ENCODE assay signal across 17 cellular contexts in the genomic region with DNA sequence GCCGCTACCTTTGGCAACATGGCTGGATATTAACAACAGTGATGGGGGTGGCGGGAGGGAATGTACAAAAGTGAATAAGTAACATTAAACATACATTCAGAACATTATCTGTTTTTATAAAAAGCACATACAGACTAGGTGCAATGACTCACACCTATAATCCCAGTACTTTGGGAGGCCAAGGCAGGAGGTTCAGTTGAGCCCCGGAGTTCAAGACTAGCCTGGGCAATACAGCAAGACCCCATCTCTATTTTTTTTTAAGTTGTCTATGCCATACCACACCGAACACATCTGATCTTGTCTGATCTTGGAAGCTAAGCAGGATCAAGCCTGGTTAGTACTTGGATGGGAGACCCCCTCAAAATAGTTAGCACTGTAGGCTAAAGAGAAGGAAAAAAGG. TPM values are rescaled to one million over a fixed set of nuclear protein-coding genes. Genes with fewer than 3 reads are reported as not detected.
A peak's percentile ranks its signal among the peaks of the same experiment; 100 is the strongest.
DNase-seq lines count a peak whose midpoint lies in the region; ATAC-seq, FAIRE-seq and TF ChIP-seq lines count a peak whose summit lies in the region.
"Had no signal": no experiment of that assay in that cellular context is flagged by ENCODE, and none has a peak within 500 bp of the region (broad histone marks: within the 10 kb centered on the region; RNA-seq: fewer than 3 reads in every experiment).

No MANE protein-coding gene starts in this region.

- TF ChIP-seq CTCF in OCI-LY3 (IDR thresholded peaks at IDR 0.05; ENCODE audit: low read depth, low read length), result no peak
- no peak for TF ChIP-seq CTCF in K562 (IDR thresholded peaks at IDR 0.05 in 2 of 3, conservative IDR thresholded peaks at IDR 0.05 in 1 of 3; ENCODE audit: insufficient read depth in 2 of 3, low read depth in 1 of 3, low read length in 3 of 3)
- no peak for TF ChIP-seq CTCF in neutrophil (IDR thresholded peaks at IDR 0.05)

- in situ Hi-C loops in K562 (cut with MboI), result no loop called here

- TF ChIP-seq POLR2A in K562 (conservative IDR thresholded peaks at IDR 0.05), result no peak

- H3K79me2 ChIP-seq in OCI-LY3 (ENCODE audit: low read length) (peaks cover 38% of the 10 kb centered on the region), K562 (ENCODE audit: control insufficient read depth, insufficient read depth, low read length) (no peaks in the 10 kb centered on the region)

- H3K4me3 ChIP-seq in BLaER1 treated with 17β-estradiol and CSF1 and Interleukin-3, amounts not matched to agents 10 nM and 100 nM, result no peak overlapping the region
- no peak overlapping the region for H3K4me3 ChIP-seq in OCI-LY3 (ENCODE audit: low read length)
- H3K4me3 ChIP-seq in K562, result no peak overlapping the region
- H3K4me3 ChIP-seq in neutrophil (ENCODE audit: low read depth in 1 of 2, low read length in 1 of 2), result peak overlapping the region; percentile 99

- H3K4me2 ChIP-seq in BLaER1 treated with 17β-estradiol and CSF1 and Interleukin-3, amounts not matched to agents 10 nM and 100 nM, result peak overlapping the region in 8 of 11 experiments; percentile 51 to 99 (median 89); a peak in 16 of 22 replicates
- H3K4me2 ChIP-seq in OCI-LY3 (ENCODE audit: low read length) (peak overlapping the region; percentile 95; the same call in 1 of the 2 replicates), K562 (ENCODE audit: insufficient read depth, low read length) (no peak overlapping the region)
- H3K4me2 ChIP-seq: KMS-11 had no signal

- POLR2A ChIA-PET in K562 (lab: Yijun Ruan, JAX), result no interaction called here
- POLR2A ChIA-PET in activated CD4-positive, alpha-beta memory T cell treated with anti-CD3 and anti-CD28 coated beads, Interleukin-2, amount 10 ng/mL, durations not matched to agents 7 days and 5 days (lab: Charles Lee), result no interaction called here

- H3K9me3 Mint-ChIP-seq in activated CD4-positive, alpha-beta memory T cell treated with anti-CD3 and anti-CD28 coated beads, Interleukin-2, amount 10 ng/mL, durations not matched to agents 7 days and 5 days, result no peaks in the 10 kb centered on the region
- H3K9me3 Mint-ChIP-seq: CD4-positive, alpha-beta T cell; IgD-negative memory B cell had no signal

- H2AFZ ChIP-seq in OCI-LY3 (ENCODE audit: low read depth, low read length) (no peak overlapping the region), K562 (ENCODE audit: low read depth, low read length) (no peak overlapping the region)

- no peak for FAIRE-seq in K562 (lab: Jason Lieb, UNC)
- FAIRE-seq: G401.6 had no signal

- H4K20me1 ChIP-seq in BLaER1 treated with 17β-estradiol and CSF1 and Interleukin-3, amounts not matched to agents 10 nM and 100 nM, result peaks cover 0 to 17% (median 0%) of the 10 kb centered on the region in 11 experiments; a peak in 6 of 22 replicates
- peaks cover 14% of the 10 kb centered on the region for H4K20me1 ChIP-seq in OCI-LY3 (ENCODE audit: insufficient read depth, low read length)
- H4K20me1 ChIP-seq in K562 (replicated peaks; ENCODE audit: control insufficient read depth, insufficient read depth, low read length), result no peaks in the 10 kb centered on the region

- no peaks in the 10 kb centered on the region for H3K9me1 ChIP-seq in K562 (ENCODE audit: control insufficient read depth, insufficient read depth, low read length)

- BruUV-seq in K562 (replicated peaks; lab: Mats Ljungman, UMichigan), result no TSS peak

- WGBS in K562 (ENCODE audit: insufficient coverage, low coverage, missing lambda C conversion rate), result 11% methylated on average over 4 of the region's 4 CpGs

- peaks cover 27 to 62% (median 43%) of the 10 kb centered on the region in 10 experiments for H3K4me1 ChIP-seq in BLaER1 treated with 17β-estradiol and CSF1 and Interleukin-3, amounts not matched to agents 10 nM and 100 nM
- H3K4me1 ChIP-seq in OCI-LY3 (ENCODE audit: low read length), result peaks cover 30% of the 10 kb centered on the region
- peaks cover 0 to 15% of the 10 kb centered on the region in 2 experiments; a peak in 2 of 5 replicates for H3K4me1 ChIP-seq in K562 (replicated peaks in 1 of 2; ENCODE audit: control insufficient read depth in 2 of 2, insufficient read depth in 2 of 2, low read length in 2 of 2)
- peaks cover 51% of the 10 kb centered on the region in 2 experiments for H3K4me1 ChIP-seq in neutrophil (ENCODE audit: control insufficient read depth in 1 of 2, insufficient read depth in 1 of 2, low read depth in 1 of 2, low read length in 1 of 2)

- H3K36me3 Mint-ChIP-seq in activated CD4-positive, alpha-beta memory T cell treated with anti-CD3 and anti-CD28 coated beads, Interleukin-2, amount 10 ng/mL, durations not matched to agents 7 days and 5 days (ENCODE audit: low read depth), result no peaks in the 10 kb centered on the region

- H3K36me3 ChIP-seq in BLaER1 treated with 17β-estradiol and CSF1 and Interleukin-3, amounts not matched to agents 10 nM and 100 nM, result peaks cover 0 to 24% (median 17%) of the 10 kb centered on the region in 11 experiments; a peak in 15 of 22 replicates
- H3K36me3 ChIP-seq in OCI-LY3 (replicated peaks; ENCODE audit: low read depth, low read length) (peaks cover 21% of the 10 kb centered on the region), K562 (ENCODE audit: control insufficient read depth, insufficient read depth, low read length) (no peaks in the 10 kb centered on the region), neutrophil (peaks cover 17% of the 10 kb centered on the region)

- no peak overlapping the region for H3K27ac Mint-ChIP-seq in activated CD4-positive, alpha-beta memory T cell treated with anti-CD3 and anti-CD28 coated beads, Interleukin-2, amount 10 ng/mL, durations not matched to agents 7 days and 5 days
- H3K27ac Mint-ChIP-seq: CD4-positive, alpha-beta T cell had no signal

- peak overlapping the region in 4 of 11 experiments; percentile 100; a peak in 4 of 22 replicates for H3K9ac ChIP-seq in BLaER1 treated with 17β-estradiol and CSF1 and Interleukin-3, amounts not matched to agents 10 nM and 100 nM
- H3K9ac ChIP-seq in OCI-LY3 (ENCODE audit: low read length) (no peak overlapping the region; the same call in 1 of the 2 replicates), K562 (ENCODE audit: insufficient read depth in 1 of 2, low read depth in 2 of 2, low read length in 2 of 2) (no peak overlapping the region)
- H3K9ac ChIP-seq: KMS-11 had no signal

- intact Hi-C loops in K562 (cut with micrococcal nuclease), result no loop called here

- no peak for ATAC-seq in K562

- peaks cover 0 to 24% (median 0%) of the 10 kb centered on the region in 11 experiments; a peak in 9 of 22 replicates for H3K27me3 ChIP-seq in BLaER1 treated with 17β-estradiol and CSF1 and Interleukin-3, amounts not matched to agents 10 nM and 100 nM
- H3K27me3 ChIP-seq in OCI-LY3 (ENCODE audit: low read depth, low read length), result no peaks in the 10 kb centered on the region
- peaks cover 44 to 52% of the 10 kb centered on the region in 2 experiments for H3K27me3 ChIP-seq in K562 (ENCODE audit: control insufficient read depth in 2 of 2, insufficient read depth in 2 of 2, low read length in 2 of 2)
- H3K27me3 ChIP-seq in neutrophil, result no peaks in the 10 kb centered on the region

- peak overlapping the region in 7 of 11 experiments; percentile 97 to 100 (median 100); a peak in 11 of 22 replicates for H3K27ac ChIP-seq in BLaER1 treated with 17β-estradiol and CSF1 and Interleukin-3, amounts not matched to agents 10 nM and 100 nM
- H3K27ac ChIP-seq in OCI-LY3 (ENCODE audit: low read length) (peak overlapping the region; percentile 91), K562 (ENCODE audit: extremely low read depth, low read depth, low read length) (no peak overlapping the region), neutrophil (peak overlapping the region; percentile 100)
- H3K27ac ChIP-seq: KMS-11 had no signal

- TF ChIP-seq RAD21 in K562 (CRISPR knock-in tag; conservative IDR thresholded peaks at IDR 0.05 in 1 of 2, IDR thresholded peaks at IDR 0.05 in 1 of 2), result no peak

- no peak overlapping the region for H3K4me3 Mint-ChIP-seq in activated CD4-positive, alpha-beta memory T cell treated with anti-CD3 and anti-CD28 coated beads, Interleukin-2, amount 10 ng/mL, durations not matched to agents 7 days and 5 days
- H3K4me3 Mint-ChIP-seq: CD4-positive, alpha-beta T cell had no signal

- TF ChIP-seq EP300 in K562 (IDR thresholded peaks at IDR 0.05; ENCODE audit: low read length), result no peak

- CTCF ChIA-PET in K562 (lab: Yijun Ruan, JAX; ENCODE audit: low intra/inter-chr PET ratio), result no interaction called here
- CTCF ChIA-PET in activated CD4-positive, alpha-beta memory T cell treated with anti-CD3 and anti-CD28 coated beads, Interleukin-2, amount 10 ng/mL, durations not matched to agents 7 days and 5 days (lab: Charles Lee), result no interaction called here

- no peak for DNase-seq in K562 (ENCODE audit: extremely low read depth in 1 of 4, low spot score in 3 of 4)
- DNase-seq in NCI-H345 treated with DMSO at 0.1 percent for 48 hours (lab: John Stamatoyannopoulos, UW; ENCODE audit: unreplicated experiment), result no peak
- no peak for DNase-seq in activated CD4-positive, alpha-beta memory T cell treated with anti-CD3 and anti-CD28 coated beads, Interleukin-2, amount 10 ng/mL, durations not matched to agents 7 days and 5 days
- no peak for DNase-seq in NK-92 treated with Interleukin-12 subunit alpha and Interleukin-12 subunit beta, amount 100 ng/mL, for 24 hours (lab: John Stamatoyannopoulos, UW)
- DNase-seq: ACHN; CD4-positive, alpha-beta T cell; DMS153; DMS79 treated with DMSO at 0.1 percent for 48 hours; EL had no signal

- peaks cover 19% of the 10 kb centered on the region for H3K4me1 Mint-ChIP-seq in activated CD4-positive, alpha-beta memory T cell treated with anti-CD3 and anti-CD28 coated beads, Interleukin-2, amount 10 ng/mL, durations not matched to agents 7 days and 5 days

- H3K27me3 Mint-ChIP-seq in activated CD4-positive, alpha-beta memory T cell treated with anti-CD3 and anti-CD28 coated beads, Interleukin-2, amount 10 ng/mL, durations not matched to agents 7 days and 5 days, result peaks cover 68% of the 10 kb centered on the region

- H3K9me3 ChIP-seq in BLaER1 treated with 17β-estradiol and CSF1 and Interleukin-3, amounts not matched to agents 10 nM and 100 nM (replicated peaks in 1 of 11), result peaks cover 0 to 7% (median 0%) of the 10 kb centered on the region in 11 experiments; a peak in 6 of 22 replicates
- H3K9me3 ChIP-seq in OCI-LY3 (ENCODE audit: insufficient read depth, low read length), result no peaks in the 10 kb centered on the region
- H3K9me3 ChIP-seq in K562 (replicated peaks; ENCODE audit: control insufficient read depth, insufficient read depth, low read depth, low read length), result no peaks in the 10 kb centered on the region
- H3K9me3 ChIP-seq in neutrophil, result no peaks in the 10 kb centered on the region

RNA-seq across cellular contexts. Expression of gene HCK, which starts 1.7 kb away (rescaled TPM):
- total RNA-seq in K562 (2011; cell fraction: chromatin; rRNA removed; ENCODE audit: low replicate concordance), result not detected in 2 replicates
- not detected in 2 replicates for total RNA-seq in K562 (2011; cell fraction: nucleolus; rRNA removed)
- not detected in 2 replicates for total RNA-seq in K562 (2011; cell fraction: nucleoplasm; rRNA removed)
- total RNA-seq in K562 (2014; rRNA removed) (0.27 TPM in 1 of 2 replicates, not detected in the other), K562 (2014; rRNA removed; fragmentation: Illumina TruSeq; extraction: Trizol) (not detected in 2 replicates), K562 (2015; rRNA removed; fragmentation: Illumina TruSeq; extraction: Trizol) (0.38 and 0.51 TPM in 2 replicates), K562 (2021) (not detected in 2 replicates)
- polyA plus RNA-seq in K562 (2011; rRNA removed) (0.04 TPM in 1 of 2 replicates, not detected in the other), K562 (2014; fragmentation: Illumina TruSeq; extraction: Trizol) (not detected in 2 replicates), K562 (2014; fragmentation: Nextera tagmentation; extraction: Ambion mirVana) (not detected), K562 (2014; rRNA removed) (0.09 TPM in 1 of 2 replicates, not detected in the other)
- 0.01 and 0.07 TPM in 2 replicates for polyA plus RNA-seq in K562 (2011; cell fraction: cytosol; rRNA removed)
- not detected in 2 replicates for polyA plus RNA-seq in K562 (2011; cell fraction: nucleus; rRNA removed)
- 0.13 and 0.50 TPM in 2 replicates for polyA plus RNA-seq in K562 (2012)
- polyA minus RNA-seq in K562 (2011; rRNA and poly(A)+ RNA removed), result 0.18 TPM in 1 of 2 replicates, not detected in the other
- not detected in 2 replicates for polyA minus RNA-seq in K562 (2011; cell fraction: cytosol; rRNA and poly(A)+ RNA removed)
- polyA minus RNA-seq in K562 (2011; cell fraction: nucleus; rRNA and poly(A)+ RNA removed), result not detected in 2 replicates
- under 1 TPM; 0.10 to 0.35 TPM for total RNA-seq in activated CD4-positive, alpha-beta memory T cell treated with anti-CD3 and anti-CD28 coated beads, Interleukin-2, amount 10 ng/mL, durations not matched to agents 7 days and 5 days
- total RNA-seq: A172, HT-29 had no signal

RNA-seq across cellular contexts. Expression of gene CCM2L, which starts 40.1 kb away (rescaled TPM):
- not detected in 2 replicates for total RNA-seq in K562 (2011; cell fraction: chromatin; rRNA removed; ENCODE audit: low replicate concordance)
- total RNA-seq in K562 (2011; cell fraction: nucleolus; rRNA removed), result not detected in 2 replicates
- total RNA-seq in K562 (2011; cell fraction: nucleoplasm; rRNA removed), result not detected in 2 replicates
- not detected in 2 replicates for total RNA-seq in K562 (2014; rRNA removed)
- total RNA-seq in K562 (2014; rRNA removed; fragmentation: Illumina TruSeq; extraction: Trizol), result not detected in 2 replicates
- total RNA-seq in K562 (2015; rRNA removed; fragmentation: Illumina TruSeq; extraction: Trizol), result not detected in 2 replicates
- total RNA-seq in K562 (2021), result not detected in 2 replicates
- 0.04 TPM in 1 of 2 replicates, not detected in the other for polyA plus RNA-seq in K562 (2011; rRNA removed)
- not detected in 2 replicates for polyA plus RNA-seq in K562 (2011; cell fraction: cytosol; rRNA removed)
- polyA plus RNA-seq in K562 (2011; cell fraction: nucleus; rRNA removed), result not detected in 2 replicates
- polyA plus RNA-seq in K562 (2012), result 0.30 TPM in 1 of 2 replicates, not detected in the other
- not detected in 2 replicates for polyA plus RNA-seq in K562 (2014; fragmentation: Illumina TruSeq; extraction: Trizol)
- not detected for polyA plus RNA-seq in K562 (2014; fragmentation: Nextera tagmentation; extraction: Ambion mirVana)
- polyA plus RNA-seq in K562 (2014; rRNA removed), result not detected in 2 replicates
- not detected in 2 replicates for polyA minus RNA-seq in K562 (2011; rRNA and poly(A)+ RNA removed)
- not detected in 2 replicates for polyA minus RNA-seq in K562 (2011; cell fraction: cytosol; rRNA and poly(A)+ RNA removed)
- polyA minus RNA-seq in K562 (2011; cell fraction: nucleus; rRNA and poly(A)+ RNA removed), result not detected in 2 replicates
- total RNA-seq in activated CD4-positive, alpha-beta memory T cell treated with anti-CD3 and anti-CD28 coated beads, Interleukin-2, amount 10 ng/mL, durations not matched to agents 7 days and 5 days, result not detected
- total RNA-seq: A172; CD4-positive, alpha-beta T cell had no signal
- polyA plus RNA-seq: IgD-negative memory B cell had no signal

RNA-seq across cellular contexts. Expression of gene TM9SF4, which starts 59.2 kb away (rescaled TPM):
- total RNA-seq in K562 (2011; cell fraction: chromatin; rRNA removed; ENCODE audit: low replicate concordance), result 78.5 and 135 TPM in 2 replicates
- total RNA-seq in K562 (2011; cell fraction: nucleolus; rRNA removed), result 130 and 142 TPM in 2 replicates
- 113 and 145 TPM in 2 replicates for total RNA-seq in K562 (2011; cell fraction: nucleoplasm; rRNA removed)
- total RNA-seq in K562 (2014; rRNA removed) (14.5 and 22.1 TPM in 2 replicates), K562 (2014; rRNA removed; fragmentation: Illumina TruSeq; extraction: Trizol) (19.7 and 20.9 TPM in 2 replicates), K562 (2015; rRNA removed; fragmentation: Illumina TruSeq; extraction: Trizol) (25.6 and 29.2 TPM in 2 replicates), K562 (2021) (35.0 and 37.9 TPM in 2 replicates)
- polyA plus RNA-seq in K562 (2011; rRNA removed) (39.7 and 54.8 TPM in 2 replicates), K562 (2014; fragmentation: Illumina TruSeq; extraction: Trizol) (41.0 and 46.3 TPM in 2 replicates), K562 (2014; fragmentation: Nextera tagmentation; extraction: Ambion mirVana) (10 to 100 TPM; 15.9 to 20.2 TPM), K562 (2014; rRNA removed) (26.9 and 30.2 TPM in 2 replicates)
- 46.2 and 53.5 TPM in 2 replicates for polyA plus RNA-seq in K562 (2011; cell fraction: cytosol; rRNA removed)
- 53.7 and 73.9 TPM in 2 replicates for polyA plus RNA-seq in K562 (2011; cell fraction: nucleus; rRNA removed)
- 30.7 and 40.9 TPM in 2 replicates for polyA plus RNA-seq in K562 (2012)
- polyA minus RNA-seq in K562 (2011; rRNA and poly(A)+ RNA removed), result 45.1 and 50.0 TPM in 2 replicates
- polyA minus RNA-seq in K562 (2011; cell fraction: cytosol; rRNA and poly(A)+ RNA removed), result 38.8 and 51.2 TPM in 2 replicates
- polyA minus RNA-seq in K562 (2011; cell fraction: nucleus; rRNA and poly(A)+ RNA removed), result 41.9 and 70.4 TPM in 2 replicates
- total RNA-seq in activated CD4-positive, alpha-beta memory T cell treated with anti-CD3 and anti-CD28 coated beads, Interleukin-2, amount 10 ng/mL, durations not matched to agents 7 days and 5 days, result 10 to 100 TPM; 37.6 to 38.6 TPM

Comparison
In these comparisons a context has a peak if more than half of its experiments do, and no peak if none do; other contexts are left out.
1. H3K4me3 ChIP-seq: peak in neutrophil (2 of 2); none in BLaER1 treated with 17β-estradiol and CSF1 and Interleukin-3, amounts not matched to agents 10 nM and 100 nM (0 of 10), OCI-LY3 (single experiment) and K562 (single experiment).